ENCODE assay signal across 20 cellular contexts in genomic region chr7:91656486-91657237, GRCh38.
A peak's percentile ranks its signal among the peaks of the same experiment; 100 is the strongest.
DNase-seq lines count a peak whose midpoint lies in the region; ATAC-seq and TF ChIP-seq lines count a peak whose summit lies in the region.
"Had no signal": no experiment of that assay in that cellular context is flagged by ENCODE, and none has a peak within 500 bp of the region (broad histone marks: within the 10 kb centered on the region; RNA-seq: fewer than 3 reads in every experiment).

No MANE protein-coding gene starts in this region.

- no peaks in the 10 kb centered on the region for H3K36me3 Mint-ChIP-seq in osteocyte (ENCODE audit: unreplicated experiment)
- H3K36me3 Mint-ChIP-seq: neural progenitor cell had no signal

- DNase-seq in AG09309 (ENCODE audit: low read depth) (peak; percentile 80), NCI-H69 (lab: John Stamatoyannopoulos, UW) (peak; percentile 8), fibroblast of mammary gland (ENCODE audit: low read depth) (peak; percentile 90), osteocyte (ENCODE audit: extremely low spot score, unreplicated experiment) (no peak), Right ventricle myocardium superior (no peak)
- DNase-seq: activated CD4-positive, CD25-positive, alpha-beta regulatory T cell treated with anti-CD3 and anti-CD28 coated beads, Interleukin-2, amount 50 U/mL, for 72 hours; activated CD8-positive, alpha-beta memory T cell treated with anti-CD3 and anti-CD28 coated beads, Interleukin-2, amount 50 U/mL, for 4 hours; activated naive CD4-positive, alpha-beta T cell treated with anti-CD3 and anti-CD28 coated beads, Interleukin-2, amount 50 U/mL, for 16 hours; AML-193; KG1; left ventricle myocardium superior; NCI-H146; NCI-H510A treated with DMSO at 0.1 percent for 48 hours; T-helper 1 cell had no signal

- no peaks in the 10 kb centered on the region for H3K9me3 Mint-ChIP-seq in osteocyte (ENCODE audit: unreplicated experiment)
- H3K9me3 Mint-ChIP-seq: neural progenitor cell; stimulated activated naive CD8-positive, alpha-beta T cell treated with anti-CD3 and anti-CD28 coated beads, Interleukin-15, Interleukin-2, amounts not matched to agents 100 ng/mL and 50 ng/mL, for 24 hours had no signal

- peaks cover 18% of the 10 kb centered on the region for H3K27me3 Mint-ChIP-seq in osteocyte (ENCODE audit: unreplicated experiment)
- H3K27me3 Mint-ChIP-seq: stimulated activated naive CD8-positive, alpha-beta T cell treated with anti-CD3 and anti-CD28 coated beads, Interleukin-15, Interleukin-2, amounts not matched to agents 100 ng/mL and 50 ng/mL, for 24 hours had no signal

- peak overlapping the region; percentile 61 for H3K27ac Mint-ChIP-seq in osteocyte (ENCODE audit: unreplicated experiment)
- H3K27ac Mint-ChIP-seq: neural progenitor cell; stimulated activated naive CD8-positive, alpha-beta T cell treated with anti-CD3 and anti-CD28 coated beads, Interleukin-15, Interleukin-2, amounts not matched to agents 100 ng/mL and 50 ng/mL, for 24 hours had no signal

- TF ChIP-seq CTCF in AG09309 (IDR thresholded peaks at IDR 0.05; ENCODE audit: control insufficient read depth, insufficient read depth, low read depth, low read length, missing control alignments), result no peak
- TF ChIP-seq CTCF in fibroblast of mammary gland (conservative IDR thresholded peaks at IDR 0.05; ENCODE audit: control insufficient read depth, insufficient read depth, low read depth, low read length), result no peak
- TF ChIP-seq CTCF in osteocyte (IDR thresholded peaks at IDR 0.05), result no peak

- peaks cover 18% of the 10 kb centered on the region for H3K4me1 Mint-ChIP-seq in osteocyte (ENCODE audit: unreplicated experiment)

- intact Hi-C loops in Right ventricle myocardium superior (cut with DNase I), result no loop called here

- ATAC-seq in GM21360 (IDR thresholded peaks at IDR 0.05; ENCODE audit: unreplicated experiment) (no peak), HG02798 (IDR thresholded peaks at IDR 0.05; ENCODE audit: poor library complexity, unreplicated experiment) (no peak), Right ventricle myocardium superior (ENCODE audit: poor library complexity) (no peak), GM18873 (IDR thresholded peaks at IDR 0.05; ENCODE audit: low FRiP score, unreplicated experiment) (no peak)
- ATAC-seq: left ventricle myocardium superior, Panc1 had no signal

- no peak overlapping the region for H3K4me3 Mint-ChIP-seq in osteocyte (ENCODE audit: unreplicated experiment)
- H3K4me3 Mint-ChIP-seq: neural progenitor cell; stimulated activated naive CD8-positive, alpha-beta T cell treated with anti-CD3 and anti-CD28 coated beads, Interleukin-15, Interleukin-2, amounts not matched to agents 100 ng/mL and 50 ng/mL, for 24 hours had no signal

- H3K4me3 ChIP-seq in AG09309 (ENCODE audit: control insufficient read depth, low read depth, low read length), result no peak overlapping the region
- no peak overlapping the region for H3K4me3 ChIP-seq in fibroblast of mammary gland (ENCODE audit: control insufficient read depth, low read depth, low read length)
- H3K4me3 ChIP-seq: neural progenitor cell had no signal

Comparison
In these comparisons a context has a peak if more than half of its experiments do, and no peak if none do; other contexts are left out.
1. DNase-seq: peak in AG09309 (single experiment), NCI-H69 (single experiment) and fibroblast of mammary gland (single experiment); none in osteocyte (single experiment) and Right ventricle myocardium superior (single experiment).